ENCODE assay signal across 11 cellular contexts in the genomic region with DNA sequence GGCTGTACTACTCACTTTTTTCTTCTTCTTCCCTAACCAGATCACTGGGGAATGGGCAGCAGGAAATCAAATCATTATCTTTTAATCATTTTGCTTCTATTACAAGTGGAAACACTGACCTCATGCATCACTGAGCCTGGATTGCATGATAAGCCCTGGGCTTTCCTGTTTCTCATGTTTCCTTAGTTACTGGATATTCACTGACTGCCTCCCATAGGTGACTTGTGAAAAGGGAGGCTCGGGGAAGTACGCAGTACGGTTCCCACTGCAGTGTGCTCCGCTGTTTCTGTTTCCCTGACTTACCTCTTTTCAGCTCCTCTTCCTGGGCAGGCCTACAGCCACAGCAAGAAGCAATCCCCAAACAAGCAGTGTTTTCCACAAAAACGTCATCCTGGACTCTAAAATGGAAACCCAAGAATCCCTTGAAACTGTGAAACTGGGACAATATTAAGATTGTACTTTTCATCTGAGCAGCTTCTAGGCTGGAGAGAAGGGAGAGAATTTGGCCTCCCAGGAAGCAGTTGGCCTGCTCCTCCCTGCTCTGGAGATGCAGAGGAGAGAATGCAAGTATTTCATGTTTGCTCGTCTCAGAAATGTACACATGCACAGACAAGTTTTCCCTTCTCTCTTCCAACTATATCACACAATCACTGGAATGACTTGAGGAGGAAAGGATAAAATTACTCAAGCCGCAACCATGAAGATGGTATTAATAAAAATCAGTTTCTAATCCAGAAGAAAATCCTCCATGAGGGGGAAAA. TPM values are rescaled to one million over a fixed set of nuclear protein-coding genes. Genes with fewer than 3 reads are reported as not detected.
DNase-seq lines count a peak whose midpoint lies in the region; ATAC-seq, FAIRE-seq and TF ChIP-seq lines count a peak whose summit lies in the region.
"Had no signal": no experiment of that assay in that cellular context is flagged by ENCODE, and none has a peak within 500 bp of the region (broad histone marks: within the 10 kb centered on the region; RNA-seq: fewer than 3 reads in every experiment).

No MANE protein-coding gene starts in this region.

- no peak for FAIRE-seq in RCC 7860 (lab: Jason Lieb, UNC)

- intact Hi-C loops in posterior cingulate gyrus (cut with DNase I), result no loop called here

- ATAC-seq in GM18861 (IDR thresholded peaks at IDR 0.05; ENCODE audit: unreplicated experiment), result no peak
- ATAC-seq: natural killer cell had no signal

- H3K4me3 Mint-ChIP-seq in mesothelial cell of epicardium, result no peak overlapping the region
- H3K4me3 Mint-ChIP-seq: natural killer cell had no signal

- peaks cover 2% of the 10 kb centered on the region for H3K27me3 Mint-ChIP-seq in mesothelial cell of epicardium (ENCODE audit: low read depth)

- H3K27ac Mint-ChIP-seq in mesothelial cell of epicardium, result peak overlapping the region; percentile 78
- H3K27ac Mint-ChIP-seq: natural killer cell had no signal

- no peak overlapping the region for H3K4me3 ChIP-seq in fibroblast of mammary gland (ENCODE audit: control insufficient read depth, low read depth, low read length)

- H3K36me3 Mint-ChIP-seq in mesothelial cell of epicardium, result peaks cover 5% of the 10 kb centered on the region
- H3K36me3 Mint-ChIP-seq: natural killer cell had no signal

- TF ChIP-seq CTCF in AG09319 (IDR thresholded peaks at IDR 0.05; ENCODE audit: low read depth, low read length), result no peak
- peak; percentile 1 for TF ChIP-seq CTCF in fibroblast of mammary gland (conservative IDR thresholded peaks at IDR 0.05; ENCODE audit: control insufficient read depth, insufficient read depth, low read depth, low read length)
- no peak for TF ChIP-seq CTCF in mesothelial cell of epicardium (IDR thresholded peaks at IDR 0.05; ENCODE audit: unreplicated experiment)

- DNase-seq in AG09319 (ENCODE audit: extremely low read depth, low read depth) (peak; percentile 30), OCI-M1 (lab: John Stamatoyannopoulos, UW) (peak; percentile 63), fibroblast of mammary gland (ENCODE audit: low read depth) (peak; percentile 50), mesothelial cell of epicardium (ENCODE audit: low spot score in 2 of 2, unreplicated experiment in 2 of 2) (no peak), RCC 7860 (ENCODE audit: low spot score) (no peak), posterior cingulate gyrus (no peak), NCI-H774 (lab: John Stamatoyannopoulos, UW) (no peak)
- DNase-seq: Kasumi-1, natural killer cell, NCI-H524 had no signal

- H3K4me1 Mint-ChIP-seq in mesothelial cell of epicardium, result peaks cover 9% of the 10 kb centered on the region
- H3K4me1 Mint-ChIP-seq: natural killer cell had no signal

- H3K9me3 Mint-ChIP-seq in mesothelial cell of epicardium, result no peaks in the 10 kb centered on the region
- H3K9me3 Mint-ChIP-seq: natural killer cell had no signal

RNA-seq across cellular contexts. Expression of a gene that starts 13.1 kb away (rescaled TPM):
- total RNA-seq in mesothelial cell of epicardium, result not detected in 3 replicates
- total RNA-seq: natural killer cell had no signal

RNA-seq across cellular contexts. Expression of a gene that starts 22.1 kb away (rescaled TPM):
- total RNA-seq in mesothelial cell of epicardium, result not detected in 3 replicates
- total RNA-seq: natural killer cell had no signal

RNA-seq across cellular contexts. Expression of a gene that starts 45.8 kb away (rescaled TPM):
- not detected in 3 replicates for total RNA-seq in mesothelial cell of epicardium

Comparison
In these comparisons a context has a peak if more than half of its experiments do, and no peak if none do; other contexts are left out.
1. DNase-seq: peak in AG09319 (single experiment), OCI-M1 (single experiment) and fibroblast of mammary gland (single experiment); none in mesothelial cell of epicardium (0 of 2), RCC 7860 (single experiment), posterior cingulate gyrus (0 of 10) and NCI-H774 (single experiment).